ENCODE assay signal across 1 cellular context in the genomic region with DNA sequence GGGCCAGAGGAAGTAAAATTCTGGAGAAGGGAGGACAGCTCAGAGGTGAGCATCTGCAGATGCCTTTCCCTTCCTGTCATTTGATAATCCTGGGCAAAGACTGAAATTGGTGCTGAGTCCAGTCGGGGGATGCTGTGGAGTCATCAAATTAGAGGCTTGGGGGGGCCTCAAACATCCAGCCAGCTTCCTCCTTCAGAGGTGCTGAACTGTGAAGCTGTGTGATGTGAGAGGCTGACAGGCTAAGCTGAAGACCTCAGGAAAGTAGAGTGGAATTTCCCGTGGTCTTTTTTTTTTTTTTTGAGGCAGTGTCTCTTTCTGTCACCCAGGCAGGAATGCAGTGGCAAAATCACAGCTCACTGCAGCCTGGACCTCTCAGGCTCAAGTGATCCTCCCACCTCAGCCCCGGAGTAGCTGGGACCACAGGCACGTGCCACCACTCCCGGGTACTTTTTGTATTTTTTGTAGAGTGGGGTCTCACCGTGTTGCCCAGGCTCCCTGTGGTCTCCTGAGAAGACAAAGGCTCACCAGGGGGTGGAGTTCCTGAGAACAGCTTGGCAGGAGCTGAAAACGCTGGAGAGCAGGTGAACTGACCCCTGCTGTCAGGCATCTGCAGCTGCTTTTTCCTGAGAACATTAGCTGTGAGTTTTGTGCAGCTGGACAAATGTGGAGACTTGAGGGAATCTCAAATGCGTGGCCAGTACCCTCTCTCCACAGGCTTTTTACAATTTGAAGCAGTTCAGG.
TF ChIP-seq lines count a peak whose summit lies in the region.

No MANE protein-coding gene starts in this region.

TF ChIP-seq in H1, 55 proteins besides CTCF, POLR2A, EP300 and RAD21:
- TF ChIP-seq SIN3A (conservative IDR thresholded peaks at IDR 0.05 in 1 of 2, IDR thresholded peaks at IDR 0.05 in 1 of 2; ENCODE audit: low read depth in 1 of 2, low read length in 2 of 2): no peak
- TF ChIP-seq EGR1 (IDR thresholded peaks at IDR 0.05; ENCODE audit: borderline replicate concordance, low read depth, low read length): no peak
- no peak for TF ChIP-seq SIX5 (IDR thresholded peaks at IDR 0.05; ENCODE audit: low read depth, low read length)
- TF ChIP-seq, protein P1, sequence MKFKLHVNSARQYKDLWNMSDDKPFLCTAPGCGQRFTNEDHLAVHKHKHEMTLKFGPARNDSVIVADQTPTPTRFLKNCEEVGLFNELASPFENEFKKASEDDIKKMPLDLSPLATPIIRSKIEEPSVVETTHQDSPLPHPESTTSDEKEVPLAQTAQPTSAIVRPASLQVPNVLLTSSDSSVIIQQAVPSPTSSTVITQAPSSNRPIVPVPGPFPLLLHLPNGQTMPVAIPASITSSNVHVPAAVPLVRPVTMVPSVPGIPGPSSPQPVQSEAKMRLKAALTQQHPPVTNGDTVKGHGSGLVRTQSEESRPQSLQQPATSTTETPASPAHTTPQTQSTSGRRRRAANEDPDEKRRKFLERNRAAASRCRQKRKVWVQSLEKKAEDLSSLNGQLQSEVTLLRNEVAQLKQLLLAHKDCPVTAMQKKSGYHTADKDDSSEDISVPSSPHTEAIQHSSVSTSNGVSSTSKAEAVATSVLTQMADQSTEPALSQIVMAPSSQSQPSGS (IDR thresholded peaks at IDR 0.05; ENCODE audit: low read length): no peak
- TF ChIP-seq HDAC2 (IDR thresholded peaks at IDR 0.05; ENCODE audit: borderline replicate concordance in 1 of 2, low read depth in 2 of 2, low read length in 2 of 2): no peak
- no peak for TF ChIP-seq CREB1 (IDR thresholded peaks at IDR 0.05)
- 0 out of 2 replicates have a peak, but pooled peaks have one; percentile 18 for TF ChIP-seq TEAD4 (IDR thresholded peaks at IDR 0.05; ENCODE audit: low read depth, low read length)
- no peak for TF ChIP-seq KDM4A (IDR thresholded peaks at IDR 0.05; ENCODE audit: low read depth, low read length, severe bottlenecking)
- TF ChIP-seq CEBPB (IDR thresholded peaks at IDR 0.05; ENCODE audit: low read depth, low read length): no peak
- TF ChIP-seq, protein P2, sequence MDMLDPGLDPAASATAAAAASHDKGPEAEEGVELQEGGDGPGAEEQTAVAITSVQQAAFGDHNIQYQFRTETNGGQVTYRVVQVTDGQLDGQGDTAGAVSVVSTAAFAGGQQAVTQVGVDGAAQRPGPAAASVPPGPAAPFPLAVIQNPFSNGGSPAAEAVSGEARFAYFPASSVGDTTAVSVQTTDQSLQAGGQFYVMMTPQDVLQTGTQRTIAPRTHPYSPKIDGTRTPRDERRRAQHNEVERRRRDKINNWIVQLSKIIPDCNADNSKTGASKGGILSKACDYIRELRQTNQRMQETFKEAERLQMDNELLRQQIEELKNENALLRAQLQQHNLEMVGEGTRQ (IDR thresholded peaks at IDR 0.05; ENCODE audit: low read length): no peak
- TF ChIP-seq SAP30 (IDR thresholded peaks at IDR 0.05; ENCODE audit: insufficient read depth, insufficient replicate concordance, low read length): no peak
- no peak for TF ChIP-seq YY1 (IDR thresholded peaks at IDR 0.05; ENCODE audit: low read depth, low read length)
- TF ChIP-seq, protein P3, sequence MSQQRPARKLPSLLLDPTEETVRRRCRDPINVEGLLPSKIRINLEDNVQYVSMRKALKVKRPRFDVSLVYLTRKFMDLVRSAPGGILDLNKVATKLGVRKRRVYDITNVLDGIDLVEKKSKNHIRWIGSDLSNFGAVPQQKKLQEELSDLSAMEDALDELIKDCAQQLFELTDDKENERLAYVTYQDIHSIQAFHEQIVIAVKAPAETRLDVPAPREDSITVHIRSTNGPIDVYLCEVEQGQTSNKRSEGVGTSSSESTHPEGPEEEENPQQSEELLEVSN (IDR thresholded peaks at IDR 0.05): peak; percentile 20; the same call in 1 of the 2 replicates
- no peak for TF ChIP-seq ZNF274 (IDR thresholded peaks at IDR 0.05; ENCODE audit: borderline replicate concordance, extremely low read depth, low read length)
